Comparison of ENCODE assay signal across 15 cellular contexts in the genomic region with DNA sequence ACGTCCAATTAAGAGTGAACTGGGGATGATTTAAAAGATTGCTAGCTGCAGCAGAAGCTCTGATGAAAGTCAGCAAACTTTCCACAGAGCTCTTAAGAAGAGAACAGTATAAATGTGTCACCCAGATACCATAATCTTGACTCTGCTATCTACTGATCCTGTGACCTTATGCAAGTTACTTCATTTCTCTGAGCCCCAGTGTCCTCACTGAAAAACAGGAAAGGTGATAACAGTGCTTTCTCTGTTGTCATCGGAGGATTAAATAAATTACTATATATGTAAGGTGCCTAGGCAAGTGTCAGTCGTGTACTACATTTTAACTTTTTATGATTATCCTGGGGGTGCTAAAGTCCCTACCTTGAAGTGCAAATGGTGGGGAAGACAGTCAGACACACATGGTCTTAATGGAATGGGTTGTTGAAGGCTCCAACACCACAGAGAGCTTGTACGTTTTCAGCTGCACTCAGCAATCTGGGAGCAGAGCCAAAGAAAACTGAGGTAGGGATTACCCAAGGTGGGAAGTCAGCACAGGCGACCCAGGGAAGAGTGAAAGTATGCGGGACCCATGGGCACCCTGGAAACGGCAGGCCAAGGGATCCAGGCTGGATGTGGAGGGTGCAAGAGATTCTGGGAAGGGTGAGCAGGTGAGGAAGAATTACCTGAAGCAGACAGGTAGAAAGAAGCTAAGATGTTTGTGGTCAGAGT.
DNase-seq lines count a peak whose midpoint lies in the region; ATAC-seq and TF ChIP-seq lines count a peak whose summit lies in the region.
"Had no signal": no experiment of that assay in that cellular context is flagged by ENCODE, and none has a peak within 500 bp of the region (broad histone marks: within the 10 kb centered on the region; RNA-seq: fewer than 3 reads in every experiment).

No MANE protein-coding gene starts in this region.

- H3K27ac ChIP-seq in left ventricle myocardium inferior (replicated peaks) (peak overlapping the region; percentile 86), right lobe of liver (no peak overlapping the region), uterus (no peak overlapping the region)
- H3K27ac ChIP-seq: SJSA1, thoracic aorta had no signal

- no peak for TF ChIP-seq CTCF in left ventricle myocardium inferior (IDR thresholded peaks at IDR 0.05; ENCODE audit: borderline replicate concordance)
- no peak for TF ChIP-seq CTCF in cardiac fibroblast (IDR thresholded peaks at IDR 0.05; ENCODE audit: low read depth, low read length)
- TF ChIP-seq CTCF in right lobe of liver (IDR thresholded peaks at IDR 0.05), result no peak
- no peak for TF ChIP-seq CTCF in uterus (IDR thresholded peaks at IDR 0.05)

- peaks cover 26% of the 10 kb centered on the region for H3K4me1 ChIP-seq in left ventricle myocardium inferior
- H3K4me1 ChIP-seq in right lobe of liver, result no peaks in the 10 kb centered on the region
- no peaks in the 10 kb centered on the region for H3K4me1 ChIP-seq in uterus

- ATAC-seq in right lobe of liver, result peak; percentile 19 to 72 (median 42)
- no peak for ATAC-seq in GM18867 (IDR thresholded peaks at IDR 0.05; ENCODE audit: unreplicated experiment)
- ATAC-seq in HG03108 (IDR thresholded peaks at IDR 0.05; ENCODE audit: unreplicated experiment), result no peak
- ATAC-seq: activated CD8-positive, alpha-beta memory T cell treated with anti-CD3 and anti-CD28 coated beads, Interleukin-2, amount 10 ng/mL, durations not matched to agents 7 days and 5 days had no signal

- no peaks in the 10 kb centered on the region for H3K27me3 ChIP-seq in left ventricle myocardium inferior (ENCODE audit: low read depth)
- no peaks in the 10 kb centered on the region for H3K27me3 ChIP-seq in right lobe of liver
- no peaks in the 10 kb centered on the region for H3K27me3 ChIP-seq in uterus
- H3K27me3 ChIP-seq: esophagus squamous epithelium, SJSA1 had no signal

- 44% methylated on average over 7 of the region's 7 CpGs for WGBS in right lobe of liver (ENCODE audit: insufficient coverage, low coverage, low lambda C conversion rate, missing lambda C conversion rate)

- no peak for TF ChIP-seq POLR2A in right lobe of liver (IDR thresholded peaks at IDR 0.05)
- no peak for TF ChIP-seq POLR2A in uterus (IDR thresholded peaks at IDR 0.05)

- H3K36me3 ChIP-seq in left ventricle myocardium inferior (no peaks in the 10 kb centered on the region), right lobe of liver (no peaks in the 10 kb centered on the region), uterus (no peaks in the 10 kb centered on the region)
- H3K36me3 ChIP-seq: esophagus squamous epithelium, thoracic aorta had no signal

- H3K4me3 ChIP-seq in left ventricle myocardium inferior (no peak overlapping the region), cardiac fibroblast (replicated peaks in 1 of 2; ENCODE audit: low read depth in 2 of 2, low read length in 2 of 2) (no peak overlapping the region), right lobe of liver (no peak overlapping the region), uterus (no peak overlapping the region)
- H3K4me3 ChIP-seq: esophagus squamous epithelium, SJSA1, thoracic aorta had no signal

- DNase-seq in left ventricle myocardium inferior (no peak), cardiac septum (ENCODE audit: low spot score) (no peak), cardiac fibroblast (ENCODE audit: low read depth in 2 of 2) (peak; percentile 31 to 63), right lobe of liver (no peak), uterus (no peak), A172 (ENCODE audit: low spot score) (no peak)
- DNase-seq: activated CD8-positive, alpha-beta memory T cell treated with anti-CD3 and anti-CD28 coated beads, Interleukin-2, amount 10 ng/mL, durations not matched to agents 7 days and 5 days; activated naive CD4-positive, alpha-beta T cell treated with anti-CD3 and anti-CD28 coated beads, Interleukin-2, amount 50 U/mL, for 16 hours; esophagus squamous epithelium; midbrain; NCI-H2171 treated with DMSO at 0.1 percent for 48 hours had no signal

- H3K9me3 ChIP-seq in left ventricle myocardium inferior (replicated peaks) (no peaks in the 10 kb centered on the region), right lobe of liver (no peaks in the 10 kb centered on the region), uterus (no peaks in the 10 kb centered on the region)
- H3K9me3 ChIP-seq: esophagus squamous epithelium, SJSA1, thoracic aorta had no signal

- intact Hi-C loops in left ventricle myocardium inferior (cut with micrococcal nuclease) (no loop called here), cardiac septum (cut with DNase I) (loop anchor here (5.0 kb wide), 1 partner anchor 44 kb away; no protein-coding TSS in a partner anchor), right lobe of liver (cut with DNase I) (no loop called here), uterus (cut with DNase I; ENCODE audit: low total_unique reads) (no loop called here)

Comparison
In these comparisons a context has a peak if more than half of its experiments do, and no peak if none do; other contexts are left out.
1. DNase-seq: peak in cardiac fibroblast (2 of 2); none in left ventricle myocardium inferior (single experiment), cardiac septum (single experiment), right lobe of liver (0 of 3), uterus (0 of 2) and A172 (single experiment).
2. ATAC-seq: peak in right lobe of liver (4 of 4); none in GM18867 (single experiment) and HG03108 (single experiment).